Comparison of ENCODE assay signal across 1 cellular context in genomic region chr10:70672165-70672992, GRCh38.
TF ChIP-seq lines count a peak whose summit lies in the region.

A gene with protein sequence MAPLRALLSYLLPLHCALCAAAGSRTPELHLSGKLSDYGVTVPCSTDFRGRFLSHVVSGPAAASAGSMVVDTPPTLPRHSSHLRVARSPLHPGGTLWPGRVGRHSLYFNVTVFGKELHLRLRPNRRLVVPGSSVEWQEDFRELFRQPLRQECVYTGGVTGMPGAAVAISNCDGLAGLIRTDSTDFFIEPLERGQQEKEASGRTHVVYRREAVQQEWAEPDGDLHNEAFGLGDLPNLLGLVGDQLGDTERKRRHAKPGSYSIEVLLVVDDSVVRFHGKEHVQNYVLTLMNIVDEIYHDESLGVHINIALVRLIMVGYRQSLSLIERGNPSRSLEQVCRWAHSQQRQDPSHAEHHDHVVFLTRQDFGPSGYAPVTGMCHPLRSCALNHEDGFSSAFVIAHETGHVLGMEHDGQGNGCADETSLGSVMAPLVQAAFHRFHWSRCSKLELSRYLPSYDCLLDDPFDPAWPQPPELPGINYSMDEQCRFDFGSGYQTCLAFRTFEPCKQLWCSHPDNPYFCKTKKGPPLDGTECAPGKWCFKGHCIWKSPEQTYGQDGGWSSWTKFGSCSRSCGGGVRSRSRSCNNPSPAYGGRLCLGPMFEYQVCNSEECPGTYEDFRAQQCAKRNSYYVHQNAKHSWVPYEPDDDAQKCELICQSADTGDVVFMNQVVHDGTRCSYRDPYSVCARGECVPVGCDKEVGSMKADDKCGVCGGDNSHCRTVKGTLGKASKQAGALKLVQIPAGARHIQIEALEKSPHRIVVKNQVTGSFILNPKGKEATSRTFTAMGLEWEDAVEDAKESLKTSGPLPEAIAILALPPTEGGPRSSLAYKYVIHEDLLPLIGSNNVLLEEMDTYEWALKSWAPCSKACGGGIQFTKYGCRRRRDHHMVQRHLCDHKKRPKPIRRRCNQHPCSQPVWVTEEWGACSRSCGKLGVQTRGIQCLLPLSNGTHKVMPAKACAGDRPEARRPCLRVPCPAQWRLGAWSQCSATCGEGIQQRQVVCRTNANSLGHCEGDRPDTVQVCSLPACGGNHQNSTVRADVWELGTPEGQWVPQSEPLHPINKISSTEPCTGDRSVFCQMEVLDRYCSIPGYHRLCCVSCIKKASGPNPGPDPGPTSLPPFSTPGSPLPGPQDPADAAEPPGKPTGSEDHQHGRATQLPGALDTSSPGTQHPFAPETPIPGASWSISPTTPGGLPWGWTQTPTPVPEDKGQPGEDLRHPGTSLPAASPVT (plus strand): TSS chr10:70672506. CDS start chr10:70672803, 297 bp downstream.

TF ChIP-seq in K562, 482 proteins besides CTCF, POLR2A, EP300 and RAD21 (continued from another document and continues in another):
- TF ChIP-seq RERE (CRISPR knock-in tag; IDR thresholded peaks at IDR 0.05; ENCODE audit: borderline replicate concordance) (0 out of 2 replicates have a peak, but pooled peaks have one; percentile 29), ZEB2 (IDR thresholded peaks at IDR 0.05) (no peak), ZKSCAN1 (IDR thresholded peaks at IDR 0.05; ENCODE audit: low read depth, low read length) (0 out of 2 replicates have a peak, but pooled peaks have one; percentile 5), CBFB (CRISPR knock-in tag; IDR thresholded peaks at IDR 0.05) (no peak), SMARCA4 (IDR thresholded peaks at IDR 0.05) (0 out of 2 replicates have a peak, but pooled peaks have one; percentile 8), ATF4 (CRISPR knock-in tag; IDR thresholded peaks at IDR 0.05) (no peak), ZBTB26 (CRISPR knock-in tag; IDR thresholded peaks at IDR 0.05) (no peak), PCBP2 (IDR thresholded peaks at IDR 0.05; ENCODE audit: low read depth, low read length, poor library complexity, severe bottlenecking) (no peak), ERF (CRISPR knock-in tag; IDR thresholded peaks at IDR 0.05) (0 out of 2 replicates have a peak, but pooled peaks have one; percentile 84), CCNT2 (IDR thresholded peaks at IDR 0.05; ENCODE audit: borderline replicate concordance, extremely low read depth, insufficient read length, low read depth, low read length) (peak; percentile 54), POLR3G (IDR thresholded peaks at IDR 0.05; ENCODE audit: extremely low read depth, insufficient read length, insufficient replicate concordance) (no peak), IRF1 (CRISPR knock-in tag; IDR thresholded peaks at IDR 0.05; ENCODE audit: borderline replicate concordance) (no peak), NFXL1 (CRISPR knock-in tag; IDR thresholded peaks at IDR 0.05) (no peak), ZNF766 (CRISPR knock-in tag; conservative IDR thresholded peaks at IDR 0.05) (peak; percentile 55; the same call in 1 of the 2 replicates), ZNF3 (CRISPR knock-in tag; IDR thresholded peaks at IDR 0.05) (no peak), ZNF511 (CRISPR knock-in tag; IDR thresholded peaks at IDR 0.05) (no peak), FOSL1 (tag; conservative IDR thresholded peaks at IDR 0.05) (0 out of 2 replicates have a peak, but pooled peaks have one; percentile 2), ATF7 (IDR thresholded peaks at IDR 0.05) (0 out of 2 replicates have a peak, but pooled peaks have one; percentile 7), POU5F1 (IDR thresholded peaks at IDR 0.05; ENCODE audit: borderline replicate concordance, low read depth, low read length, partially characterized antibody) (no peak), MAX (CRISPR knock-in tag; IDR thresholded peaks at IDR 0.05) (peak; percentile 53), ZNF197 (CRISPR knock-in tag; IDR thresholded peaks at IDR 0.05; ENCODE audit: low read depth) (no peak), ZNF780A (CRISPR knock-in tag; IDR thresholded peaks at IDR 0.05) (no peak), L3MBTL2 (IDR thresholded peaks at IDR 0.05) (peak; percentile 59; the same call in 1 of the 2 replicates), RAD51 (IDR thresholded peaks at IDR 0.05; ENCODE audit: borderline replicate concordance, low read depth) (no peak), ILF3 (IDR thresholded peaks at IDR 0.05; ENCODE audit: borderline replicate concordance) (no peak), PHF8 (IDR thresholded peaks at IDR 0.05; ENCODE audit: borderline replicate concordance, low read length) (peak; percentile 58; the same call in 1 of the 2 replicates), ZNF23 (CRISPR knock-in tag; IDR thresholded peaks at IDR 0.05) (no peak), HDAC6 (IDR thresholded peaks at IDR 0.05; ENCODE audit: low read depth, low read length) (peak; percentile 97)
- TF ChIP-seq, protein P1, sequence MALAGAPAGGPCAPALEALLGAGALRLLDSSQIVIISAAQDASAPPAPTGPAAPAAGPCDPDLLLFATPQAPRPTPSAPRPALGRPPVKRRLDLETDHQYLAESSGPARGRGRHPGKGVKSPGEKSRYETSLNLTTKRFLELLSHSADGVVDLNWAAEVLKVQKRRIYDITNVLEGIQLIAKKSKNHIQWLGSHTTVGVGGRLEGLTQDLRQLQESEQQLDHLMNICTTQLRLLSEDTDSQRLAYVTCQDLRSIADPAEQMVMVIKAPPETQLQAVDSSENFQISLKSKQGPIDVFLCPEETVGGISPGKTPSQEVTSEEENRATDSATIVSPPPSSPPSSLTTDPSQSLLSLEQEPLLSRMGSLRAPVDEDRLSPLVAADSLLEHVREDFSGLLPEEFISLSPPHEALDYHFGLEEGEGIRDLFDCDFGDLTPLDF (CRISPR knock-in tag; IDR thresholded peaks at IDR 0.05): no peak
- TF ChIP-seq, protein P2, sequence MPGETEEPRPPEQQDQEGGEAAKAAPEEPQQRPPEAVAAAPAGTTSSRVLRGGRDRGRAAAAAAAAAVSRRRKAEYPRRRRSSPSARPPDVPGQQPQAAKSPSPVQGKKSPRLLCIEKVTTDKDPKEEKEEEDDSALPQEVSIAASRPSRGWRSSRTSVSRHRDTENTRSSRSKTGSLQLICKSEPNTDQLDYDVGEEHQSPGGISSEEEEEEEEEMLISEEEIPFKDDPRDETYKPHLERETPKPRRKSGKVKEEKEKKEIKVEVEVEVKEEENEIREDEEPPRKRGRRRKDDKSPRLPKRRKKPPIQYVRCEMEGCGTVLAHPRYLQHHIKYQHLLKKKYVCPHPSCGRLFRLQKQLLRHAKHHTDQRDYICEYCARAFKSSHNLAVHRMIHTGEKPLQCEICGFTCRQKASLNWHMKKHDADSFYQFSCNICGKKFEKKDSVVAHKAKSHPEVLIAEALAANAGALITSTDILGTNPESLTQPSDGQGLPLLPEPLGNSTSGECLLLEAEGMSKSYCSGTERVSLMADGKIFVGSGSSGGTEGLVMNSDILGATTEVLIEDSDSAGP (CRISPR knock-in tag; IDR thresholded peaks at IDR 0.05): 0 out of 2 replicates have a peak, but pooled peaks have one; percentile 42
- TF ChIP-seq, protein P3, sequence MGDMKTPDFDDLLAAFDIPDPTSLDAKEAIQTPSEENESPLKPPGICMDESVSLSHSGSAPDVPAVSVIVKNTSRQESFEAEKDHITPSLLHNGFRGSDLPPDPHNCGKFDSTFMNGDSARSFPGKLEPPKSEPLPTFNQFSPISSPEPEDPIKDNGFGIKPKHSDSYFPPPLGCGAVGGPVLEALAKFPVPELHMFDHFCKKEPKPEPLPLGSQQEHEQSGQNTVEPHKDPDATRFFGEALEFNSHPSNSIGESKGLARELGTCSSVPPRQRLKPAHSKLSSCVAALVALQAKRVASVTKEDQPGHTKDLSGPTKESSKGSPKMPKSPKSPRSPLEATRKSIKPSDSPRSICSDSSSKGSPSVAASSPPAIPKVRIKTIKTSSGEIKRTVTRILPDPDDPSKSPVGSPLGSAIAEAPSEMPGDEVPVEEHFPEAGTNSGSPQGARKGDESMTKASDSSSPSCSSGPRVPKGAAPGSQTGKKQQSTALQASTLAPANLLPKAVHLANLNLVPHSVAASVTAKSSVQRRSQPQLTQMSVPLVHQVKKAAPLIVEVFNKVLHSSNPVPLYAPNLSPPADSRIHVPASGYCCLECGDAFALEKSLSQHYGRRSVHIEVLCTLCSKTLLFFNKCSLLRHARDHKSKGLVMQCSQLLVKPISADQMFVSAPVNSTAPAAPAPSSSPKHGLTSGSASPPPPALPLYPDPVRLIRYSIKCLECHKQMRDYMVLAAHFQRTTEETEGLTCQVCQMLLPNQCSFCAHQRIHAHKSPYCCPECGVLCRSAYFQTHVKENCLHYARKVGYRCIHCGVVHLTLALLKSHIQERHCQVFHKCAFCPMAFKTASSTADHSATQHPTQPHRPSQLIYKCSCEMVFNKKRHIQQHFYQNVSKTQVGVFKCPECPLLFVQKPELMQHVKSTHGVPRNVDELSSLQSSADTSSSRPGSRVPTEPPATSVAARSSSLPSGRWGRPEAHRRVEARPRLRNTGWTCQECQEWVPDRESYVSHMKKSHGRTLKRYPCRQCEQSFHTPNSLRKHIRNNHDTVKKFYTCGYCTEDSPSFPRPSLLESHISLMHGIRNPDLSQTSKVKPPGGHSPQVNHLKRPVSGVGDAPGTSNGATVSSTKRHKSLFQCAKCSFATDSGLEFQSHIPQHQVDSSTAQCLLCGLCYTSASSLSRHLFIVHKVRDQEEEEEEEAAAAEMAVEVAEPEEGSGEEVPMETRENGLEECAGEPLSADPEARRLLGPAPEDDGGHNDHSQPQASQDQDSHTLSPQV (IDR thresholded peaks at IDR 0.05): no peak
- TF ChIP-seq, protein P4, sequence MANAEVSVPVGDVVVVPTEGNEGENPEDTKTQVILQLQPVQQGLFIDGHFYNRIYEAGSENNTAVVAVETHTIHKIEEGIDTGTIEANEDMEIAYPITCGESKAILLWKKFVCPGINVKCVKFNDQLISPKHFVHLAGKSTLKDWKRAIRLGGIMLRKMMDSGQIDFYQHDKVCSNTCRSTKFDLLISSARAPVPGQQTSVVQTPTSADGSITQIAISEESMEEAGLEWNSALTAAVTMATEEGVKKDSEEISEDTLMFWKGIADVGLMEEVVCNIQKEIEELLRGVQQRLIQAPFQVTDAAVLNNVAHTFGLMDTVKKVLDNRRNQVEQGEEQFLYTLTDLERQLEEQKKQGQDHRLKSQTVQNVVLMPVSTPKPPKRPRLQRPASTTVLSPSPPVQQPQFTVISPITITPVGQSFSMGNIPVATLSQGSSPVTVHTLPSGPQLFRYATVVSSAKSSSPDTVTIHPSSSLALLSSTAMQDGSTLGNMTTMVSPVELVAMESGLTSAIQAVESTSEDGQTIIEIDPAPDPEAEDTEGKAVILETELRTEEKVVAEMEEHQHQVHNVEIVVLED (CRISPR knock-in tag; IDR thresholded peaks at IDR 0.05): no peak
